Comparison of ENCODE assay signal across 1 cellular context in the genomic region with DNA sequence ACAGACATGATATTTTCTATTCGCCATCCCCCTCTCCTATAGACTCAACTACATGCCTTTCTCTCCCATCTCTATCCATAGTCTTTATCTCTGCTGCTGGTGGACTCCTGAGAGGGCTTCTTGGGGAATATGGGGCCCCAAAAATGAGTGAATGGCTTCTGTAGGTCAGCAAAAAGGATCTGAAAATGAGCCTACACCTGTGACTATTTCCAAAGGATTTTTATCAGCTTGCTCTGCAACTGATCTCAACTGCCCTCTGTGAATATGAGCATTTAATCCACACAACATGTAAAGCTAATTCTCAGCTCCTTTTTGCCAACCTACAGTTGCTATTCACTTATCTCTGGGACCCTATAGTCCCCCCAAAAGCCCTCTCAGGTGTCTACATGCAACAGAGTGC.
TF ChIP-seq lines count a peak whose summit lies in the region.

No MANE protein-coding gene starts in this region.

TF ChIP-seq in K562, 482 proteins besides CTCF, POLR2A, EP300 and RAD21:
- TF ChIP-seq CREB3 (tag; conservative IDR thresholded peaks at IDR 0.05; ENCODE audit: low read depth) (no peak), ZNF175 (CRISPR knock-in tag; IDR thresholded peaks at IDR 0.05; ENCODE audit: low read depth) (0 out of 2 replicates have a peak, but pooled peaks have one; percentile 7)
